26 cellular contexts compared by ENCODE assay signal in the genomic region with DNA sequence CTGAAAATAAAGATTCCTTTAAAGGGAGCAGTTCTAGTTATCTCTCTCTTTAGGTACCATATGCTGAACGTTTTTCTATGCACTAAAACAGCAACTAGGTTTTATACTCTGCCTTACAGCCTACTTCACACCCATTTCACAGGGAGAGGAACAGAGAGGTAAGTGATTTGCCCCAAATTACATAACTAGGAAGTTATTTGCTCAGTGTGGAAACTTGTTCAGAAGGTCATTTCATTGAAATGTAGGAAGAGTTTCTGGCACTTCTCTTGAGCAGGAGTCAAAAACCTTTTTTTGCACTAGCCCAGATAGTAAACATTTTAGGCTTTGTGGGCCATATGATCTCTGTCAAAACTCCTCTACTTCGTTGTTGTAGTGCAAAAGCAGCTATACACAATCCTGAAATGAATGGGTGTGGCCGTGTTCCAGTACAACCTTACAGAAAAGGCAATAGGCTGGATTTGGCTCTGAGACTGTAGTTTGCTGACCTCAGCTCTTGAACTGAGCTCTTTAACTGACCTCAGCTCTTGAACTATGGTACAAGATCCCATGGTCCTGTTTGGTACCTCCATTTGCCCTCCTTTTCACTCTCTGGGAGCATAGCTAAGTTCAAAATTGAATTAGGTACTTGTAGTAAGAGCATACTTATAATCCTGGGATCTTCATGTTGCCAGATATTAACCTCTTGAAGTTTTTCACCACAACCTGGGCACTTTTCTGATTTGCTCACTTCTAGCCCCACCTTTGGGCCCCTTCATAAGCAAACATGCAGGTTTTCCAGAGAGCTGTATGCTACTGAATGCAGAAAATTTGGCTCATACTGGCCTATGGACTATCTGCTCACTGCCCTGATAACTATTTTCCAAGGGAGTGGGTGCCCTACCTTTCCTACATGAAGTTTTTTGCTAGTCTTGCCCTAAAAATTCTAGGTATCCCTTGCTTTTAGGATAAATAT. TPM values are rescaled to one million over a fixed set of nuclear protein-coding genes. Genes with fewer than 3 reads are reported as not detected.
"Had no signal": no experiment of that assay in that cellular context is flagged by ENCODE, and none has a peak within 500 bp of the region (broad histone marks: within the 10 kb centered on the region; RNA-seq: fewer than 3 reads in every experiment).

No MANE protein-coding gene starts in this region.

- H3K27ac ChIP-seq: ovary, right atrium auricular region, skin epidermis, stomach, testis, thyroid gland, uterus had no signal

- H3K27me3 ChIP-seq: ovary, stomach, testis, thyroid gland, uterus had no signal

- H3K36me3 ChIP-seq: ovary, right atrium auricular region, stomach, thyroid gland, uterus had no signal

- H3K4me1 ChIP-seq: right atrium auricular region, stomach, testis, thyroid gland, uterus had no signal

- H3K4me3 ChIP-seq: mucosa of descending colon, ovary, right atrium auricular region, skin epidermis, stomach, testis, thyroid gland, uterus had no signal

- FAIRE-seq: islet of Langerhans had no signal

- H3K9me3 ChIP-seq: mucosa of descending colon, ovary, right atrium auricular region, stomach, testis, thyroid gland, uterus had no signal

- DNase-seq: head of caudate nucleus; hypothalamus; immature natural killer cell; kidney; left colon; left ventricle myocardium superior; midbrain; mucosa of descending colon; naive thymus-derived CD4-positive, alpha-beta T cell; ovary; stimulated activated CD4-positive, alpha-beta T cell treated with anti-CD3 and anti-CD28 coated beads, Interleukin-12 subunit alpha, Interleukin-12 subunit beta, amount 100 ng/mL, for 4 hours; stimulated activated CD4-positive, alpha-beta T cell treated with anti-CD3 and anti-CD28 coated beads, Interleukin-15, amount 100 ng/mL, for 24 hours; stimulated activated CD4-positive, alpha-beta T cell treated with anti-CD3 and anti-CD28 coated beads, Interleukin-2, amount 100 ng/mL, for 24 hours; stimulated activated CD4-positive, alpha-beta T cell treated with anti-CD3 and anti-CD28 coated beads, Interleukin-4, amount 100 ng/mL, for 1 hour; stimulated activated naive B cell treated with anti-CD40 and anti-IgM and Interleukin-4, amounts not matched to agents 10 μg/mL and 1 μg/mL and 100 μg/mL, for 72 hours; stimulated activated naive CD8-positive, alpha-beta T cell treated with anti-CD3 and anti-CD28 coated beads, Interleukin-15, Interleukin-2, amounts not matched to agents 100 U/mL and 50 U/mL, for 24 hours; stomach; testis; thyroid gland; trophoblast cell; uterus had no signal

- ATAC-seq: left colon; left ventricle myocardium superior; mucosa of descending colon; naive thymus-derived CD4-positive, alpha-beta T cell; natural killer cell treated with Interleukin-12 subunit alpha and Interleukin-12 subunit beta and Interleukin-15 and Interleukin-18, amount 100 ng/mL, for 72 hours; sciatic nerve; stimulated activated naive B cell treated with anti-CD40 and anti-IgM and Interleukin-4, amounts not matched to agents 10 μg/mL and 1 μg/mL and 100 μg/mL, for 72 hours; stimulated activated naive CD8-positive, alpha-beta T cell treated with anti-CD3 and anti-CD28 coated beads, Interleukin-15, Interleukin-2, amounts not matched to agents 100 U/mL and 50 U/mL, for 24 hours had no signal

RNA-seq across cellular contexts. Expression of a gene that starts 53.3 kb away (rescaled TPM):
- total RNA-seq: natural killer cell treated with Interleukin-12 subunit alpha and Interleukin-12 subunit beta and Interleukin-15 and Interleukin-18, amount 100 ng/mL, for 72 hours had no signal
- polyA plus RNA-seq: naive thymus-derived CD4-positive, alpha-beta T cell had no signal
